In the genomic region with DNA sequence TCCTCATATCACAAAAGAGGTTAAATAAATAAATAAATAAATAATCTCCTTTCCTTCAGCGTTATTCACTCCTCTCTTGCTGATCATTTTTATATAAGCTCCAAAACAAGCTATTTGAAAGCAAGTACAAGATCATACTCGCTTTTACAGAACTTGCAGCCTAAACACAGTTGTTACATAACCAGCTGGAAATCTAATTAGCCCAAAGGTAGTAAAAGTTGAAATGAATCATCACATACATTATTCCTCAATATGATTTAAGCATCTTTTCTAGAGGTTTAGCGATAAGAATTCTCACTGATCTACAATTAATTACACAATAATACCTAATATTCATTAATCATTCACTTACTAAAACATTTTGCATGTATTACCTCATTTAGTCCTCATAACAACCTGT, we compare ENCODE assay signal across 27 cellular contexts.
"Had no signal": no experiment of that assay in that cellular context is flagged by ENCODE, and none has a peak within 500 bp of the region (broad histone marks: within the 10 kb centered on the region; RNA-seq: fewer than 3 reads in every experiment).

No MANE protein-coding gene starts in this region.

- DNase-seq: activated B cell treated with CpG ODN at 0.5 μM for 24 hours; activated CD4-positive, alpha-beta memory T cell treated with anti-CD3 and anti-CD28 coated beads for 36 hours; activated CD4-positive, alpha-beta T cell treated with anti-CD3 and anti-CD28 coated beads for 4 hours; activated CD4-positive, alpha-beta T cell treated with anti-CD3 and anti-CD28 coated beads, Interleukin-2, amount 50 U/mL, for 1 hour; activated CD4-positive, CD25-positive, alpha-beta regulatory T cell treated with anti-CD3 and anti-CD28 coated beads, Interleukin-2, amount 50 U/mL, for 72 hours; activated CD8-positive, alpha-beta memory T cell treated with anti-CD3 and anti-CD28 coated beads, Interleukin-2, amount 50 U/mL, for 4 hours; activated gamma-delta T cell treated with Interleukin-2 at 50 U/mL for 16 hours; activated naive CD4-positive, alpha-beta T cell treated with anti-CD3 and anti-CD28 coated beads for 36 hours; activated T-cell treated with anti-CD3 and anti-CD28 coated beads for 4 hours; activated T-cell treated with anti-CD3 and anti-CD28 coated beads, Interleukin-2, amount 50 U/mL, for 4 hours; adrenal gland; body of pancreas; Kasumi-1; KG1; NCI-H1048; NCI-H1436 treated with DMSO at 0.1 percent for 48 hours; NCI-H1694 treated with DMSO at 0.1 percent for 48 hours; NCI-H2029; NCI-H345; NCI-H524 treated with DMSO at 0.1 percent for 48 hours; NK-92 treated with Interleukin-12 subunit alpha and Interleukin-12 subunit beta, amount 100 ng/mL, for 24 hours; PC-3; Peyer's patch; RPMI8226; SHP77 treated with DMSO at 0.1 percent for 48 hours; SK-N-SH had no signal

- H3K4me3 ChIP-seq: adrenal gland, body of pancreas, Peyer's patch, SJSA1 had no signal
